In the genomic region with DNA sequence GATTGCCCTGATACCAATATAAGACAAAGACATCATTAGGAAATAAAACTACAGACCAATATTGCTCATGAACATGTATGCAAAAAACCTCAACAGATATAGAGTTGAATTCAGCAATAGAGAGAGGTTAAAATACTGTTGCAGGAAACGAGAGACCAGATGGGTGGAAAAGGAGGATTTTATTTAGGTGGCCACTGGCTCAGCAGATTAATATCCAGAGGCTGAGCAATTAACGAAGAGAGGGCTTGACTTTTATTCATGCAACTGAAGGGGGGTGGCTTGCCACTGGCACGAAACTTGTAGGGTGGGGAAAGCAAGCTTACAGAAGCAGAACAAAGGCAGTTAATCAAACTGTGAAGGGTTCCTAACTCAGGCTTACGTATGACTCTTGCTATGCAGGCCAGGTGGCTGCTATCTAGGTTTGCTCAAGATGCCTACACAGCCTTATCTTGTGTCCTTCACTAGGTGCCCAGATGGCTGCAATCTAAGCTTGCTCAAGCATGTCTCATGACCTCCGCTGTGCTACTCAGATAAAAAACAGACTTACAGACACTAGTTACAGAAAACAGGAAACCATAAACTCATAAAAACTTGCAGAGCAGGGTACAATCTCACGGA, we compare ENCODE assay signal across 14 cellular contexts.
DNase-seq lines count a peak whose midpoint lies in the region; ATAC-seq and TF ChIP-seq lines count a peak whose summit lies in the region.
"Had no signal": no experiment of that assay in that cellular context is flagged by ENCODE, and none has a peak within 500 bp of the region (broad histone marks: within the 10 kb centered on the region; RNA-seq: fewer than 3 reads in every experiment).

No MANE protein-coding gene starts in this region.

- H2BK120ac ChIP-seq in trophoblast cell (ENCODE audit: insufficient read depth, low read length, poor library complexity): peak overlapping the region; percentile 43

- H3K4me3 Mint-ChIP-seq in HFFc6: no peak overlapping the region
- H3K4me3 Mint-ChIP-seq: central memory CD8-positive, alpha-beta T cell had no signal

- no peak overlapping the region for H4K91ac ChIP-seq in trophoblast cell (ENCODE audit: low read depth, low read length)

- no peak overlapping the region for H3K23ac ChIP-seq in trophoblast cell (ENCODE audit: low read length)

- no peak overlapping the region for H3K27ac Mint-ChIP-seq in HFFc6

- H3K27me3 Mint-ChIP-seq in HFFc6 (ENCODE audit: insufficient read depth): no peaks in the 10 kb centered on the region
- H3K27me3 Mint-ChIP-seq: central memory CD8-positive, alpha-beta T cell had no signal

- POLR2A ChIA-PET in HEK293 (lab: Yijun Ruan, JAX): no interaction called here
- POLR2A ChIA-PET in OCI-LY7 (lab: Charles Lee): no interaction called here

- no peak overlapping the region for H3K9ac ChIP-seq in fibroblast of lung (ENCODE audit: insufficient read depth, low read length)
- no peak overlapping the region for H3K9ac ChIP-seq in trophoblast cell (ENCODE audit: low read length)

- no peaks in the 10 kb centered on the region for H3K9me2 ChIP-seq in OCI-LY7 (ENCODE audit: insufficient read depth, low read length)

- no peak overlapping the region for H2BK12ac ChIP-seq in trophoblast cell (ENCODE audit: low read length)

- H3K27ac ChIP-seq in HEK293 (ENCODE audit: extremely low read depth, low read depth, low read length) (no peak overlapping the region), OCI-LY7 (ENCODE audit: low read depth, low read length, poor library complexity, severe bottlenecking) (no peak overlapping the region), fibroblast of lung (ENCODE audit: insufficient read depth, low read length) (no peak overlapping the region), trophoblast cell (ENCODE audit: low read depth, low read length) (peak overlapping the region; percentile 75)
- H3K27ac ChIP-seq: esophagus squamous epithelium had no signal

- CTCF ChIA-PET in HEK293 (lab: Yijun Ruan, JAX): no interaction called here
- CTCF ChIA-PET in OCI-LY7 (lab: Charles Lee; ENCODE audit: unreplicated experiment): no interaction called here

- intact Hi-C loops in OCI-LY7 (cut with micrococcal nuclease; ENCODE audit: unreplicated experiment): no loop called here

- H3K18ac ChIP-seq in trophoblast cell (ENCODE audit: low read length): no peak overlapping the region

- H3K27me3 ChIP-seq in fibroblast of lung (ENCODE audit: control insufficient read depth, insufficient read depth, low read length) (no peaks in the 10 kb centered on the region), trophoblast cell (ENCODE audit: insufficient read depth, low read length) (no peaks in the 10 kb centered on the region)
- H3K27me3 ChIP-seq: esophagus squamous epithelium had no signal

- H3K9me3 ChIP-seq in HEK293 (ENCODE audit: control insufficient read depth, insufficient read depth, low read depth, low read length): no peaks in the 10 kb centered on the region
- no peaks in the 10 kb centered on the region for H3K9me3 ChIP-seq in OCI-LY7 (ENCODE audit: low read length)
- no peaks in the 10 kb centered on the region for H3K9me3 ChIP-seq in fibroblast of lung (ENCODE audit: control insufficient read depth, insufficient read depth, low read depth, low read length)
- no peaks in the 10 kb centered on the region for H3K9me3 ChIP-seq in trophoblast cell (ENCODE audit: insufficient read depth, low read depth, low read length)
- H3K9me3 ChIP-seq: esophagus squamous epithelium had no signal

- H3K4me1 ChIP-seq in HEK293 (ENCODE audit: control insufficient read depth, insufficient read depth, low read length) (no peaks in the 10 kb centered on the region), OCI-LY7 (ENCODE audit: insufficient read depth, low read length, poor library complexity, severe bottlenecking) (no peaks in the 10 kb centered on the region), fibroblast of lung (ENCODE audit: control insufficient read depth, extremely low read depth, insufficient read depth, low read length) (no peaks in the 10 kb centered on the region), trophoblast cell (ENCODE audit: control insufficient read depth in 1 of 2, insufficient read depth in 2 of 2, low read length in 2 of 2) (no peaks in the 10 kb centered on the region)
- H3K4me1 ChIP-seq: esophagus squamous epithelium had no signal

- H3K79me1 ChIP-seq in trophoblast cell (ENCODE audit: low read length): no peaks in the 10 kb centered on the region

- ATAC-seq in HG03280 (IDR thresholded peaks at IDR 0.05; ENCODE audit: unreplicated experiment): no peak
- ATAC-seq: sciatic nerve had no signal

- H4K12ac ChIP-seq in trophoblast cell (ENCODE audit: low read depth, low read length): no peak overlapping the region

- H4K20me1 ChIP-seq in OCI-LY7 (ENCODE audit: insufficient read depth, low read length) (no peaks in the 10 kb centered on the region), fibroblast of lung (ENCODE audit: control insufficient read depth, extremely low read depth, insufficient read depth, low read length) (no peaks in the 10 kb centered on the region)

- H2BK5ac ChIP-seq in trophoblast cell (ENCODE audit: low read depth, low read length, poor library complexity): no peak overlapping the region

- H3K14ac ChIP-seq in trophoblast cell (ENCODE audit: low read length): no peak overlapping the region

- no peak overlapping the region for H2AFZ ChIP-seq in OCI-LY7 (ENCODE audit: low read length)
- H2AFZ ChIP-seq in fibroblast of lung (ENCODE audit: low read length): no peak overlapping the region
- H2AFZ ChIP-seq in trophoblast cell (ENCODE audit: insufficient read depth, low read length, poor library complexity): no peak overlapping the region

- no peak overlapping the region for H2AK5ac ChIP-seq in trophoblast cell (ENCODE audit: low read length)

- peaks cover 12% of the 10 kb centered on the region; the same call in 1 of the 2 replicates for H3K4me1 Mint-ChIP-seq in HFFc6 (ENCODE audit: low read depth)
- H3K4me1 Mint-ChIP-seq: central memory CD8-positive, alpha-beta T cell had no signal

- peaks cover 6% of the 10 kb centered on the region; the same call in 1 of the 2 replicates for H3K36me3 Mint-ChIP-seq in HFFc6 (ENCODE audit: low read depth)

- H3K9me3 Mint-ChIP-seq in HFFc6: peaks cover 5% of the 10 kb centered on the region; the same call in 1 of the 2 replicates

- BruUV-seq in OCI-LY7 (replicated peaks; lab: Mats Ljungman, UMichigan): no TSS peak

- DNase-seq in OCI-LY7 (ENCODE audit: low spot score) (peak; percentile 23), fibroblast of lung (ENCODE audit: low read depth in 2 of 2) (peak; percentile 33 to 88), trophoblast cell (peak; percentile 81 to 85), NCI-H1092 (lab: John Stamatoyannopoulos, UW) (no peak), HFFc6 (no peak)
- DNase-seq: activated CD4-positive, alpha-beta T cell treated with anti-CD3 and anti-CD28 coated beads, Interleukin-2, amount 50 U/mL, for 48 hours; activated gamma-delta T cell treated with Interleukin-2 at 50 U/mL for 16 hours; esophagus squamous epithelium; NCI-H1417; T-helper 1 cell had no signal

- WGBS in trophoblast cell (ENCODE audit: extremely low coverage, insufficient coverage, insufficient read length): no CpG with 5 or more reads among the region's 6 CpGs

- no peak overlapping the region for H3K4ac ChIP-seq in trophoblast cell (ENCODE audit: low read depth, low read length)

- no peak overlapping the region for H3K4me3 ChIP-seq in HEK293 (ENCODE audit: low read depth, low read length)
- no peak overlapping the region for H3K4me3 ChIP-seq in OCI-LY7 (ENCODE audit: low read depth, low read length, poor library complexity, severe bottlenecking)
- no peak overlapping the region for H3K4me3 ChIP-seq in fibroblast of lung (replicated peaks in 1 of 4; ENCODE audit: control extremely low read depth in 1 of 4, insufficient read depth in 1 of 4, low read depth in 3 of 4, low read length in 4 of 4)
- H3K4me3 ChIP-seq in trophoblast cell (ENCODE audit: low read depth, low read length): no peak overlapping the region
- H3K4me3 ChIP-seq: esophagus squamous epithelium had no signal

- H4K8ac ChIP-seq in trophoblast cell (ENCODE audit: low read depth, low read length): no peak overlapping the region

- H3K79me2 ChIP-seq in OCI-LY7 (ENCODE audit: insufficient read depth, low read depth, low read length) (no peaks in the 10 kb centered on the region), fibroblast of lung (ENCODE audit: control insufficient read depth, insufficient read depth, low read length) (no peaks in the 10 kb centered on the region), trophoblast cell (ENCODE audit: control insufficient read depth, insufficient read depth, low read length, poor library complexity) (no peaks in the 10 kb centered on the region)

- H3K36me3 ChIP-seq in HEK293 (ENCODE audit: control insufficient read depth in 2 of 2, insufficient read depth in 1 of 2, low read length in 2 of 2) (no peaks in the 10 kb centered on the region), OCI-LY7 (ENCODE audit: insufficient read depth, low read length) (no peaks in the 10 kb centered on the region), fibroblast of lung (ENCODE audit: control insufficient read depth, insufficient read depth, low read length) (no peaks in the 10 kb centered on the region), trophoblast cell (ENCODE audit: control insufficient read depth in 1 of 2, insufficient read depth in 2 of 2, low read length in 2 of 2) (no peaks in the 10 kb centered on the region)
- H3K36me3 ChIP-seq: esophagus squamous epithelium had no signal

- TF ChIP-seq CTCF in HEK293 (tag by site-specific recombination; IDR thresholded peaks at IDR 0.05) (no peak), OCI-LY7 (conservative IDR thresholded peaks at IDR 0.05; ENCODE audit: low read length) (no peak), fibroblast of lung (conservative IDR thresholded peaks at IDR 0.05 in 1 of 2, IDR thresholded peaks at IDR 0.05 in 1 of 2; ENCODE audit: low read depth in 1 of 2, low read length in 2 of 2) (no peak), HFFc6 (IDR thresholded peaks at IDR 0.05) (no peak)

- H3K4me2 ChIP-seq in OCI-LY7 (ENCODE audit: low read length): no peak overlapping the region
- no peak overlapping the region for H3K4me2 ChIP-seq in fibroblast of lung (ENCODE audit: extremely low read depth, insufficient read depth, low read length)
- no peak overlapping the region for H3K4me2 ChIP-seq in trophoblast cell (ENCODE audit: low read length)

TF ChIP-seq in HEK293, 187 proteins besides CTCF, POLR2A, EP300 and RAD21:
- TF ChIP-seq SETDB1 (IDR thresholded peaks at IDR 0.05; ENCODE audit: insufficient read length, low read length): peak; percentile 98
- peak; percentile 100 for TF ChIP-seq TRIM28 (IDR thresholded peaks at IDR 0.05; ENCODE audit: borderline replicate concordance, low read length)
- TF ChIP-seq ZNF433 (tag by site-specific recombination; IDR thresholded peaks at IDR 0.05; ENCODE audit: low read depth): no peak
TF ChIP-seq in HEK293: peak in this region for 2.

Comparison
In these comparisons a context has a peak if more than half of its experiments do, and no peak if none do; other contexts are left out.
1. DNase-seq: peak in OCI-LY7 (single experiment), fibroblast of lung (2 of 2) and trophoblast cell (2 of 2); none in NCI-H1092 (single experiment) and HFFc6 (single experiment).